8 cellular contexts compared by ENCODE assay signal in the genomic region with DNA sequence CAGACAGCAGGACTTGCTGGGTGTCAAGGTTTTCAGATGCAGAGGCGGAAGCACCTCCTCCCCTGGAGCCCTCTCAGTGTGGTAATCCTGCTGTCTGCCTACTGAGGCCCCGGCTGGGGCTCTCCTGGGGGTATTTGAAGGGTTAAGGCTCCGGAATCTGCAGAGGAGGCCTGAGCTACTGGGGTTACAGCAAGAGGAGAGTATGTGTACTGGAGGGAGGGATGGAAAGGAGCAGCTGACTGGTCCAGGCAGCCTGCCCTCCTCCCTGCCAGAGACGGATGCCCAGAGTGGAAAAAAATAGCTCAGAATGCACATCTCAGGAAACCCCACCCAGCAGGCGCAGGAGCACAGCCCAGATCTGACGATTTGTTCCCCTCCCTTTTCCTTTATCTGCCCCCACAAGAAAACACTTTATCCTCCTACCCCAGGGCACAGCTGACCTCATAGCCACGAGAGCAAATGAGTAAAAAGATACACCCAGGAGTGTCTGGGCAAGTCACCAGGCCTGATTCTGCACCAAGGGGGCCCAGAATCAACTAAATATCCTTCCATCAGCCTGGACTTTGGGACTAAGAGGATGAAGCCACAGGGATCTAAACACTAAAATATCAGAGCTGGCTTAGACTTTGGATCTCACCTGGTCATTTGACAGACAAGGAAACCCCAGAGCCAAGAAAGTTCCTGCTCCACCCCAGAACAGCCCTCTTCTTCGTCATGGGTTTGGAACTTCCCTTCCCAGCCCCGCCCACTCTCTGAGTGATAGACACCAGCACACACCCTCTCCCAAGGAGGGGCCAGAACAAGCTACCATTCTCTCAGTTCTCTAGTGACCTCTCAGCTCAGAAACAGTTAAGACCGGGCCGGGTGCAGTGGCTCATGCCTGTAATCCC. TPM values are rescaled to one million over a fixed set of nuclear protein-coding genes. Genes with fewer than 3 reads are reported as not detected.
DNase-seq lines count a peak whose midpoint lies in the region; ATAC-seq and TF ChIP-seq lines count a peak whose summit lies in the region.

No MANE protein-coding gene starts in this region.

- ATAC-seq in GM21381 (IDR thresholded peaks at IDR 0.05; ENCODE audit: unreplicated experiment) = peak; percentile 57

- TF ChIP-seq POLR2A in vagina (IDR thresholded peaks at IDR 0.05) = peak in 1 of 2 donors; percentile 59

- peak overlapping the region; percentile 60 for H3K4me3 ChIP-seq in CD8-positive, alpha-beta memory T cell (ENCODE audit: low read length)
- H3K4me3 ChIP-seq in right atrium auricular region (peak overlapping the region; percentile 49 to 50), vagina (peak overlapping the region; percentile 54)

- intact Hi-C loops in vagina (cut with DNase I) = no loop called here

- peaks cover 0 to 40% (median 0%) of the 10 kb centered on the region in 3 donors for H3K36me3 Mint-ChIP-seq in CD8-positive, alpha-beta memory T cell

- H3K9me3 Mint-ChIP-seq in CD8-positive, alpha-beta memory T cell = no peaks in the 10 kb centered on the region

- H3K9me3 ChIP-seq in CD8-positive, alpha-beta memory T cell (ENCODE audit: low read length) = no peaks in the 10 kb centered on the region
- H3K9me3 ChIP-seq in right atrium auricular region (no peaks in the 10 kb centered on the region), vagina (no peaks in the 10 kb centered on the region)

- POLR2A ChIA-PET in CD8-positive, alpha-beta memory T cell (lab: Charles Lee) = interaction anchor here (0.6 to 4.3 kb wide), 9 partner anchors 11 to 118 kb away, joined by 3 to 41 read pairs (median 3); partner anchors contain the start of genes AAMP, ARPC2 and PNKD

- DNase-seq in CD8-positive, alpha-beta memory T cell = peak; percentile 79 to 89 (median 86)
- DNase-seq in HT1080 (ENCODE audit: low read depth) (peak; percentile 96), T-helper 1 cell (peak; percentile 77 to 88 (median 78)), right atrium auricular region (ENCODE audit: low spot score) (peak; percentile 98), renal cortical epithelial cell (ENCODE audit: low read depth) (peak; percentile 94), vagina (ENCODE audit: extremely low spot score in 2 of 2) (peak in 1 of 2 donors; percentile 99)

- no peak for TF ChIP-seq CTCF in right atrium auricular region (IDR thresholded peaks at IDR 0.05)
- peak in 1 of 3 experiments; percentile 7 for TF ChIP-seq CTCF in vagina (IDR thresholded peaks at IDR 0.05)

- no peaks in the 10 kb centered on the region for H3K27me3 Mint-ChIP-seq in CD8-positive, alpha-beta memory T cell

- H3K27ac ChIP-seq in CD8-positive, alpha-beta memory T cell (ENCODE audit: low read depth, low read length) = peak overlapping the region; percentile 96
- peak overlapping the region; percentile 98 for H3K27ac ChIP-seq in angular gyrus (ENCODE audit: low read depth, low read length)
- peak overlapping the region; percentile 96 to 100 for H3K27ac ChIP-seq in right atrium auricular region
- H3K27ac ChIP-seq in vagina = peak overlapping the region; percentile 100

- H3K27ac Mint-ChIP-seq in CD8-positive, alpha-beta memory T cell = peak overlapping the region; percentile 97 to 100 (median 99)

- CTCF ChIA-PET in CD8-positive, alpha-beta memory T cell (lab: Charles Lee) = interaction anchor here (0.8 to 7.8 kb wide), 10 partner anchors 8 to 113 kb away, joined by 3 to 134 read pairs (median 5); partner anchors contain the start of genes AAMP, CATIP, CTDSP1 and PNKD

- peaks cover 78 to 91% (median 82%) of the 10 kb centered on the region in 3 donors for H3K4me1 Mint-ChIP-seq in CD8-positive, alpha-beta memory T cell

- peaks cover 85% of the 10 kb centered on the region for H3K4me1 ChIP-seq in CD8-positive, alpha-beta memory T cell (ENCODE audit: insufficient read depth, low read length)
- H3K4me1 ChIP-seq in right atrium auricular region (peaks cover 0 to 97% of the 10 kb centered on the region in 2 donors), vagina (peaks cover 96% of the 10 kb centered on the region)

- peak overlapping the region; percentile 76 to 93 (median 89) for H3K4me3 Mint-ChIP-seq in CD8-positive, alpha-beta memory T cell

- peaks cover 14% of the 10 kb centered on the region for H3K36me3 ChIP-seq in CD8-positive, alpha-beta memory T cell (ENCODE audit: insufficient read depth, low read length)
- H3K36me3 ChIP-seq in right atrium auricular region (peaks cover 9% of the 10 kb centered on the region), vagina (peaks cover 0 to under 1% of the 10 kb centered on the region in 2 donors)

- no peaks in the 10 kb centered on the region for H3K27me3 ChIP-seq in CD8-positive, alpha-beta memory T cell (ENCODE audit: insufficient read depth, low read length, poor library complexity, severe bottlenecking)
- H3K27me3 ChIP-seq in right atrium auricular region (no peaks in the 10 kb centered on the region), vagina (no peaks in the 10 kb centered on the region)

RNA-seq across cellular contexts. Expression of gene TMBIM1, which starts 5.5 kb away (rescaled TPM):
- total RNA-seq in CD8-positive, alpha-beta memory T cell = 10 to 100 TPM; 82.3 to 92.3 TPM
- polyA plus RNA-seq in CD8-positive, alpha-beta memory T cell = 149 TPM
- 78.7 and 93.7 TPM in 2 replicates for total RNA-seq in HT1080 (2014; rRNA removed; shearing (Covaris generic))
- 92.2 and 95.5 TPM in 2 replicates for polyA plus RNA-seq in HT1080 (2015; cell fraction: cytosol; rRNA removed)
- polyA plus RNA-seq in HT1080 (2015; cell fraction: nucleus; rRNA removed) = 75.0 and 75.4 TPM in 2 replicates
- 100 to 1,000 TPM in 1 of 2 donors, 10 to 100 TPM in 1; 82.8 to 225 TPM for total RNA-seq in right atrium auricular region
- total RNA-seq in renal cortical epithelial cell = 165 and 404 TPM in 2 replicates
- total RNA-seq in vagina = 232 TPM

RNA-seq across cellular contexts. Expression of gene PNKD, which starts 16.5 kb away (rescaled TPM):
- total RNA-seq in CD8-positive, alpha-beta memory T cell = 10 to 100 TPM; 26.8 to 31.6 TPM
- polyA plus RNA-seq in CD8-positive, alpha-beta memory T cell = 111 TPM
- total RNA-seq in HT1080 (2014; rRNA removed; shearing (Covaris generic)) = 41.6 and 42.2 TPM in 2 replicates
- polyA plus RNA-seq in HT1080 (2015; cell fraction: cytosol; rRNA removed) = 28.0 and 35.4 TPM in 2 replicates
- 16.6 and 18.6 TPM in 2 replicates for polyA plus RNA-seq in HT1080 (2015; cell fraction: nucleus; rRNA removed)
- total RNA-seq in right atrium auricular region (10 to 100 TPM; 54.5 to 71.4 TPM), renal cortical epithelial cell (37.2 and 74.1 TPM in 2 replicates), vagina (28.7 TPM)

RNA-seq across cellular contexts. Expression of gene AAMP, which starts 16.9 kb away (rescaled TPM):
- total RNA-seq in CD8-positive, alpha-beta memory T cell = 10 to 100 TPM; 94.8 to 95.2 TPM
- 86.1 TPM for polyA plus RNA-seq in CD8-positive, alpha-beta memory T cell
- total RNA-seq in HT1080 (2014; rRNA removed; shearing (Covaris generic)) = 226 and 244 TPM in 2 replicates
- 213 and 235 TPM in 2 replicates for polyA plus RNA-seq in HT1080 (2015; cell fraction: cytosol; rRNA removed)
- polyA plus RNA-seq in HT1080 (2015; cell fraction: nucleus; rRNA removed) = 163 and 207 TPM in 2 replicates
- total RNA-seq in right atrium auricular region (10 to 100 TPM; 54.3 to 88.8 TPM), renal cortical epithelial cell (144 and 167 TPM in 2 replicates), vagina (106 TPM)

RNA-seq across cellular contexts. Expression of gene GPBAR1, which starts 26.0 kb away (rescaled TPM):
- total RNA-seq in CD8-positive, alpha-beta memory T cell = under 1 TPM; 0.51 to 0.72 TPM
- polyA plus RNA-seq in CD8-positive, alpha-beta memory T cell = not detected
- total RNA-seq in HT1080 (2014; rRNA removed; shearing (Covaris generic)) = 0.05 TPM in 1 of 2 replicates, not detected in the other
- not detected in 2 replicates for polyA plus RNA-seq in HT1080 (2015; cell fraction: cytosol; rRNA removed)
- 0.06 TPM in 1 of 2 replicates, not detected in the other for polyA plus RNA-seq in HT1080 (2015; cell fraction: nucleus; rRNA removed)
- total RNA-seq in right atrium auricular region (10 to 100 TPM in 1 of 2 donors, 1 to 10 TPM in 1; 1.9 to 10.7 TPM), renal cortical epithelial cell (0.65 TPM in 1 of 2 replicates, not detected in the other), vagina (8.1 TPM)
